2 cellular contexts compared by ENCODE assay signal in the genomic region with DNA sequence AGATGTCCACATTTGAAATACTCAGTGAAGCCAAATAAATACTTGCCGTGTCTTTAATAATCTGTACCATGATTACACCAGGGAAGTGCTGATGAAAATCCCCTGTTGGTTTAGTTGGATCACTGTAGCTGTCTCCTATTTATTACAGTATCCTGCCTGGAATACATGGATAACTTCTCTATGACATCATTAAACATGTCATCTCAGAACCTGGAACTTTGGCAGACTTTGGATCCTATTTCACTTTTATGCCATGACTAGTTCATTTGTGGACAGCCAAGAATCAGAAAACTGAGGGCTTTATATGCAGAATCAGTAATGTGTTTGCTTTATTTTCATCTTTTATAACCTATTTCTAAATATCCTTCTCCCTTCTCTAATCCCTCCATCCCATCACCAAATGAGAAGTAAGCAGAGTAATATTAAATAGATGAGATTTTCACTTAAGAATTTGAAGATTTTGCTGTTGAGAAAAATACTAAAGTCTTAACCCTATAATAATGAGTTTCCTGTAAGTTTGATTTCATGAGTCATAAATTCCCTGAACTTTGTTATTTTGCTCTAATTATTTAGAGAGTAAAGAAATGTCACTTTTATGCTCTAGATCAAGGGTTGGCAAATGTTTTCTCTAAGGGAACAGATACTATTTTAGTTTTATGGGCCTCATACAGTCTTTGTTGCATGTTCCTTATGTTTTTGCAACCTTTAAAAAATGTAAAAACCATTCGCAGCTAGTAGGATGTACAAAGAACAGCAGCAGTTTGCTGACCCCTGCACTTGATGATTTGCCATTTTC.
A peak's percentile ranks its signal among the peaks of the same experiment; 100 is the strongest.
TF ChIP-seq lines count a peak whose summit lies in the region.

A gene (minus strand): TSS at position 137 of the 796 bp plus-strand sequence.

TF ChIP-seq in HEK293, 187 proteins besides CTCF, POLR2A, EP300 and RAD21 (continued from another document):
- TF ChIP-seq, protein P1, sequence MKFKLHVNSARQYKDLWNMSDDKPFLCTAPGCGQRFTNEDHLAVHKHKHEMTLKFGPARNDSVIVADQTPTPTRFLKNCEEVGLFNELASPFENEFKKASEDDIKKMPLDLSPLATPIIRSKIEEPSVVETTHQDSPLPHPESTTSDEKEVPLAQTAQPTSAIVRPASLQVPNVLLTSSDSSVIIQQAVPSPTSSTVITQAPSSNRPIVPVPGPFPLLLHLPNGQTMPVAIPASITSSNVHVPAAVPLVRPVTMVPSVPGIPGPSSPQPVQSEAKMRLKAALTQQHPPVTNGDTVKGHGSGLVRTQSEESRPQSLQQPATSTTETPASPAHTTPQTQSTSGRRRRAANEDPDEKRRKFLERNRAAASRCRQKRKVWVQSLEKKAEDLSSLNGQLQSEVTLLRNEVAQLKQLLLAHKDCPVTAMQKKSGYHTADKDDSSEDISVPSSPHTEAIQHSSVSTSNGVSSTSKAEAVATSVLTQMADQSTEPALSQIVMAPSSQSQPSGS (tag by site-specific recombination; IDR thresholded peaks at IDR 0.05; ENCODE audit: low read depth): peak; percentile 61; the same call in 1 of the 2 replicates
- TF ChIP-seq ZNF707 (tag by site-specific recombination; IDR thresholded peaks at IDR 0.05) (no peak), ZNF629 (tag by site-specific recombination; IDR thresholded peaks at IDR 0.05) (0 out of 2 replicates have a peak, but pooled peaks have one; percentile 21)

TF ChIP-seq in WTC11, 78 proteins besides CTCF, POLR2A, EP300 and RAD21 (continued from another document):
- TF ChIP-seq, protein P2, sequence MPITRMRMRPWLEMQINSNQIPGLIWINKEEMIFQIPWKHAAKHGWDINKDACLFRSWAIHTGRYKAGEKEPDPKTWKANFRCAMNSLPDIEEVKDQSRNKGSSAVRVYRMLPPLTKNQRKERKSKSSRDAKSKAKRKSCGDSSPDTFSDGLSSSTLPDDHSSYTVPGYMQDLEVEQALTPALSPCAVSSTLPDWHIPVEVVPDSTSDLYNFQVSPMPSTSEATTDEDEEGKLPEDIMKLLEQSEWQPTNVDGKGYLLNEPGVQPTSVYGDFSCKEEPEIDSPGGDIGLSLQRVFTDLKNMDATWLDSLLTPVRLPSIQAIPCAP (CRISPR knock-in tag; IDR thresholded peaks at IDR 0.05): no peak
- TF ChIP-seq, protein P3, sequence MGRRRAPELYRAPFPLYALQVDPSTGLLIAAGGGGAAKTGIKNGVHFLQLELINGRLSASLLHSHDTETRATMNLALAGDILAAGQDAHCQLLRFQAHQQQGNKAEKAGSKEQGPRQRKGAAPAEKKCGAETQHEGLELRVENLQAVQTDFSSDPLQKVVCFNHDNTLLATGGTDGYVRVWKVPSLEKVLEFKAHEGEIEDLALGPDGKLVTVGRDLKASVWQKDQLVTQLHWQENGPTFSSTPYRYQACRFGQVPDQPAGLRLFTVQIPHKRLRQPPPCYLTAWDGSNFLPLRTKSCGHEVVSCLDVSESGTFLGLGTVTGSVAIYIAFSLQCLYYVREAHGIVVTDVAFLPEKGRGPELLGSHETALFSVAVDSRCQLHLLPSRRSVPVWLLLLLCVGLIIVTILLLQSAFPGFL (CRISPR knock-in tag; IDR thresholded peaks at IDR 0.05; ENCODE audit: borderline replicate concordance): no peak
- TF ChIP-seq RORB (CRISPR knock-in tag; IDR thresholded peaks at IDR 0.05) (no peak), SMAD3 (CRISPR knock-in tag; IDR thresholded peaks at IDR 0.05; ENCODE audit: borderline replicate concordance) (no peak), JUN (CRISPR knock-in tag; IDR thresholded peaks at IDR 0.05) (no peak), ZNF671 (CRISPR knock-in tag; IDR thresholded peaks at IDR 0.05) (no peak), NR3C1 (CRISPR knock-in tag; conservative IDR thresholded peaks at IDR 0.05; ENCODE audit: low read depth) (no peak), SOX15 (CRISPR knock-in tag; IDR thresholded peaks at IDR 0.05) (no peak), ZNF317 (CRISPR knock-in tag; IDR thresholded peaks at IDR 0.05; ENCODE audit: borderline replicate concordance, low read depth) (no peak), NFATC4 (CRISPR knock-in tag; IDR thresholded peaks at IDR 0.05) (no peak), FOXK1 (CRISPR knock-in tag; IDR thresholded peaks at IDR 0.05) (no peak), ZNF232 (CRISPR knock-in tag; IDR thresholded peaks at IDR 0.05) (no peak), NR2C2 (CRISPR knock-in tag; IDR thresholded peaks at IDR 0.05) (no peak)
- TF ChIP-seq, protein P4, sequence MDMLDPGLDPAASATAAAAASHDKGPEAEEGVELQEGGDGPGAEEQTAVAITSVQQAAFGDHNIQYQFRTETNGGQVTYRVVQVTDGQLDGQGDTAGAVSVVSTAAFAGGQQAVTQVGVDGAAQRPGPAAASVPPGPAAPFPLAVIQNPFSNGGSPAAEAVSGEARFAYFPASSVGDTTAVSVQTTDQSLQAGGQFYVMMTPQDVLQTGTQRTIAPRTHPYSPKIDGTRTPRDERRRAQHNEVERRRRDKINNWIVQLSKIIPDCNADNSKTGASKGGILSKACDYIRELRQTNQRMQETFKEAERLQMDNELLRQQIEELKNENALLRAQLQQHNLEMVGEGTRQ (CRISPR knock-in tag; IDR thresholded peaks at IDR 0.05): no peak
- TF ChIP-seq, protein P5, sequence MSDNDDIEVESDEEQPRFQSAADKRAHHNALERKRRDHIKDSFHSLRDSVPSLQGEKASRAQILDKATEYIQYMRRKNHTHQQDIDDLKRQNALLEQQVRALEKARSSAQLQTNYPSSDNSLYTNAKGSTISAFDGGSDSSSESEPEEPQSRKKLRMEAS (CRISPR knock-in tag; IDR thresholded peaks at IDR 0.05): no peak
- TF ChIP-seq, protein P6, sequence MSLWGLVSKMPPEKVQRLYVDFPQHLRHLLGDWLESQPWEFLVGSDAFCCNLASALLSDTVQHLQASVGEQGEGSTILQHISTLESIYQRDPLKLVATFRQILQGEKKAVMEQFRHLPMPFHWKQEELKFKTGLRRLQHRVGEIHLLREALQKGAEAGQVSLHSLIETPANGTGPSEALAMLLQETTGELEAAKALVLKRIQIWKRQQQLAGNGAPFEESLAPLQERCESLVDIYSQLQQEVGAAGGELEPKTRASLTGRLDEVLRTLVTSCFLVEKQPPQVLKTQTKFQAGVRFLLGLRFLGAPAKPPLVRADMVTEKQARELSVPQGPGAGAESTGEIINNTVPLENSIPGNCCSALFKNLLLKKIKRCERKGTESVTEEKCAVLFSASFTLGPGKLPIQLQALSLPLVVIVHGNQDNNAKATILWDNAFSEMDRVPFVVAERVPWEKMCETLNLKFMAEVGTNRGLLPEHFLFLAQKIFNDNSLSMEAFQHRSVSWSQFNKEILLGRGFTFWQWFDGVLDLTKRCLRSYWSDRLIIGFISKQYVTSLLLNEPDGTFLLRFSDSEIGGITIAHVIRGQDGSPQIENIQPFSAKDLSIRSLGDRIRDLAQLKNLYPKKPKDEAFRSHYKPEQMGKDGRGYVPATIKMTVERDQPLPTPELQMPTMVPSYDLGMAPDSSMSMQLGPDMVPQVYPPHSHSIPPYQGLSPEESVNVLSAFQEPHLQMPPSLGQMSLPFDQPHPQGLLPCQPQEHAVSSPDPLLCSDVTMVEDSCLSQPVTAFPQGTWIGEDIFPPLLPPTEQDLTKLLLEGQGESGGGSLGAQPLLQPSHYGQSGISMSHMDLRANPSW (CRISPR knock-in tag; conservative IDR thresholded peaks at IDR 0.05; ENCODE audit: low read depth): no peak
- TF ChIP-seq, protein P7, sequence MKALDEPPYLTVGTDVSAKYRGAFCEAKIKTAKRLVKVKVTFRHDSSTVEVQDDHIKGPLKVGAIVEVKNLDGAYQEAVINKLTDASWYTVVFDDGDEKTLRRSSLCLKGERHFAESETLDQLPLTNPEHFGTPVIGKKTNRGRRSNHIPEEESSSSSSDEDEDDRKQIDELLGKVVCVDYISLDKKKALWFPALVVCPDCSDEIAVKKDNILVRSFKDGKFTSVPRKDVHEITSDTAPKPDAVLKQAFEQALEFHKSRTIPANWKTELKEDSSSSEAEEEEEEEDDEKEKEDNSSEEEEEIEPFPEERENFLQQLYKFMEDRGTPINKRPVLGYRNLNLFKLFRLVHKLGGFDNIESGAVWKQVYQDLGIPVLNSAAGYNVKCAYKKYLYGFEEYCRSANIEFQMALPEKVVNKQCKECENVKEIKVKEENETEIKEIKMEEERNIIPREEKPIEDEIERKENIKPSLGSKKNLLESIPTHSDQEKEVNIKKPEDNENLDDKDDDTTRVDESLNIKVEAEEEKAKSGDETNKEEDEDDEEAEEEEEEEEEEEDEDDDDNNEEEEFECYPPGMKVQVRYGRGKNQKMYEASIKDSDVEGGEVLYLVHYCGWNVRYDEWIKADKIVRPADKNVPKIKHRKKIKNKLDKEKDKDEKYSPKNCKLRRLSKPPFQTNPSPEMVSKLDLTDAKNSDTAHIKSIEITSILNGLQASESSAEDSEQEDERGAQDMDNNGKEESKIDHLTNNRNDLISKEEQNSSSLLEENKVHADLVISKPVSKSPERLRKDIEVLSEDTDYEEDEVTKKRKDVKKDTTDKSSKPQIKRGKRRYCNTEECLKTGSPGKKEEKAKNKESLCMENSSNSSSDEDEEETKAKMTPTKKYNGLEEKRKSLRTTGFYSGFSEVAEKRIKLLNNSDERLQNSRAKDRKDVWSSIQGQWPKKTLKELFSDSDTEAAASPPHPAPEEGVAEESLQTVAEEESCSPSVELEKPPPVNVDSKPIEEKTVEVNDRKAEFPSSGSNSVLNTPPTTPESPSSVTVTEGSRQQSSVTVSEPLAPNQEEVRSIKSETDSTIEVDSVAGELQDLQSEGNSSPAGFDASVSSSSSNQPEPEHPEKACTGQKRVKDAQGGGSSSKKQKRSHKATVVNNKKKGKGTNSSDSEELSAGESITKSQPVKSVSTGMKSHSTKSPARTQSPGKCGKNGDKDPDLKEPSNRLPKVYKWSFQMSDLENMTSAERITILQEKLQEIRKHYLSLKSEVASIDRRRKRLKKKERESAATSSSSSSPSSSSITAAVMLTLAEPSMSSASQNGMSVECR (CRISPR knock-in tag; IDR thresholded peaks at IDR 0.05; ENCODE audit: borderline replicate concordance): no peak
- TF ChIP-seq, protein P8, sequence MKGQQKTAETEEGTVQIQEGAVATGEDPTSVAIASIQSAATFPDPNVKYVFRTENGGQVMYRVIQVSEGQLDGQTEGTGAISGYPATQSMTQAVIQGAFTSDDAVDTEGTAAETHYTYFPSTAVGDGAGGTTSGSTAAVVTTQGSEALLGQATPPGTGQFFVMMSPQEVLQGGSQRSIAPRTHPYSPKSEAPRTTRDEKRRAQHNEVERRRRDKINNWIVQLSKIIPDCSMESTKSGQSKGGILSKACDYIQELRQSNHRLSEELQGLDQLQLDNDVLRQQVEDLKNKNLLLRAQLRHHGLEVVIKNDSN (CRISPR knock-in tag; IDR thresholded peaks at IDR 0.05): no peak
